In the genomic region with DNA sequence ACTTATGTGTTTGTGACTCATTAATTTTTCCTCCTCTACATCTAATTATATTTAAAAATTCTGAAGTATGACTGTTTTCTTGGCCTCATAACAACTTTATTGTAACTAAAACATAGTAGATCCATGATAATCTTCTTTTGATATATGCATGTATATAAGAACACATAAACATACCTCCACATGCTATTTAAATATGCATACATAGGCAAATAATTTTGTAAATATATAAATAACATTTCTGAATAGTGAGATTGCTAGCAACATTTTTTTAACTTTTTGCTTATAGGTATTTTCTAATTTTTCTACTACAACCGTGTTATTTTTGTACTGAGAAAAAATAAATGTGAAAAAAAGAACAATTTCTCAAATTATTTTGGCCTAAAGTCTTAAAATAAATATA, we compare ENCODE assay signal across 25 cellular contexts.
"Had no signal": no experiment of that assay in that cellular context is flagged by ENCODE, and none has a peak within 500 bp of the region (broad histone marks: within the 10 kb centered on the region; RNA-seq: fewer than 3 reads in every experiment).

No MANE protein-coding gene starts in this region.

- DNase-seq: colonic mucosa; cortex of kidney; effector CD8-positive, alpha-beta T cell; effector memory CD8-positive, alpha-beta T cell; endodermal cell; erythroblast; esophagus squamous epithelium; foreskin fibroblast; foreskin melanocyte; gastrocnemius medialis; glutamatergic neuron; head of caudate nucleus; heart right ventricle; hippocampal formation; kidney glomerular epithelial cell; left cardiac atrium; left lung; left ventricle myocardium superior; lower lobe of right lung; mesenchymal stem cell; mucosa of descending colon; naive B cell had no signal

- ATAC-seq: effector memory CD8-positive, alpha-beta T cell; esophagus mucosa; gastrocnemius medialis; heart right ventricle; left cardiac atrium; left lung; left ventricle myocardium superior; lower lobe of right lung; mucosa of descending colon had no signal

- H3K36me3 ChIP-seq: colonic mucosa, esophagus squamous epithelium, gastrocnemius medialis, heart right ventricle, left lung, lower lobe of right lung had no signal

- H3K4me1 ChIP-seq: colonic mucosa, gastrocnemius medialis, heart right ventricle, left lung, lower lobe of right lung had no signal

- H3K27me3 ChIP-seq: colonic mucosa, esophagus squamous epithelium, gastrocnemius medialis, heart right ventricle, left lung had no signal

- H3K27ac ChIP-seq: colonic mucosa, epithelial cell of prostate, esophagus squamous epithelium, gastrocnemius medialis, heart right ventricle, left lung, lower lobe of right lung had no signal

- H3K4me3 ChIP-seq: colonic mucosa, esophagus squamous epithelium, gastrocnemius medialis, heart right ventricle, left lung, lower lobe of right lung, mucosa of descending colon had no signal

- FAIRE-seq: islet of Langerhans had no signal

- H3K9me3 ChIP-seq: colonic mucosa, esophagus squamous epithelium, gastrocnemius medialis, heart right ventricle, left lung, lower lobe of right lung, mucosa of descending colon had no signal
